ENCODE assay signal across 1 cellular context in genomic region chr12:42238240-42239140, GRCh38.
A peak's percentile ranks its signal among the peaks of the same experiment; 100 is the strongest.
TF ChIP-seq lines count a peak whose summit lies in the region.

Gene YAF2 (minus strand): TSS chr12:42238248. CDS start chr12:42238180, 68 bp downstream.

TF ChIP-seq in K562, 482 proteins besides CTCF, POLR2A, EP300 and RAD21 (continued from another document and continues in another):
- TF ChIP-seq ZNF407 (IDR thresholded peaks at IDR 0.05; ENCODE audit: low read depth) = no peak
- no peak for TF ChIP-seq SRSF7 (optimal IDR thresholded peaks at IDR 0.05; ENCODE audit: low read depth, low read length)
- TF ChIP-seq ZNF436 (CRISPR knock-in tag; IDR thresholded peaks at IDR 0.05) = no peak
- no peak for TF ChIP-seq COPS2 (conservative IDR thresholded peaks at IDR 0.05)
- TF ChIP-seq FOXA1 (IDR thresholded peaks at IDR 0.05; ENCODE audit: borderline replicate concordance) = no peak
- no peak for TF ChIP-seq ZNF431 (CRISPR knock-in tag; IDR thresholded peaks at IDR 0.05)
- no peak for TF ChIP-seq PPARD (CRISPR knock-in tag; IDR thresholded peaks at IDR 0.05)
- TF ChIP-seq ZNF197 (CRISPR knock-in tag; IDR thresholded peaks at IDR 0.05; ENCODE audit: low read depth) = no peak
- no peak for TF ChIP-seq CHD1 (IDR thresholded peaks at IDR 0.05; ENCODE audit: low read length)
- no peak for TF ChIP-seq BACH1 (tag; IDR thresholded peaks at IDR 0.05)
- no peak for TF ChIP-seq KLF10 (CRISPR knock-in tag; IDR thresholded peaks at IDR 0.05)
- no peak for TF ChIP-seq MLX (CRISPR knock-in tag; conservative IDR thresholded peaks at IDR 0.05)
- TF ChIP-seq DACH1 (IDR thresholded peaks at IDR 0.05; ENCODE audit: partially characterized antibody) = peak; percentile 23
- TF ChIP-seq BRF2 (IDR thresholded peaks at IDR 0.05; ENCODE audit: borderline replicate concordance, insufficient read depth, insufficient read length) = no peak
- no peak for TF ChIP-seq MECOM (CRISPR knock-in tag; IDR thresholded peaks at IDR 0.05)
- no peak for TF ChIP-seq SMARCA5 (IDR thresholded peaks at IDR 0.05)
- peak; percentile 11 for TF ChIP-seq TBP (optimal IDR thresholded peaks at IDR 0.05; ENCODE audit: low read depth, low read length)
- no peak for TF ChIP-seq RBM39 (optimal IDR thresholded peaks at IDR 0.05; ENCODE audit: low read depth, low read length)
- no peak for TF ChIP-seq CBX2 (IDR thresholded peaks at IDR 0.05; ENCODE audit: insufficient read depth, low read length, poor library complexity, severe bottlenecking)
- TF ChIP-seq CREB3L1 (IDR thresholded peaks at IDR 0.05; ENCODE audit: borderline replicate concordance, low read depth) = no peak
- TF ChIP-seq TBL1XR1 (IDR thresholded peaks at IDR 0.05; ENCODE audit: low read length in 2 of 2) = no peak
- no peak for TF ChIP-seq ZNF174 (CRISPR knock-in tag; IDR thresholded peaks at IDR 0.05)
- no peak for TF ChIP-seq KHSRP (IDR thresholded peaks at IDR 0.05)
- TF ChIP-seq RERE (CRISPR knock-in tag; IDR thresholded peaks at IDR 0.05; ENCODE audit: borderline replicate concordance) = no peak
- TF ChIP-seq FOXP4 (CRISPR knock-in tag; IDR thresholded peaks at IDR 0.05; ENCODE audit: borderline replicate concordance) = no peak
- TF ChIP-seq RBM22 (IDR thresholded peaks at IDR 0.05; ENCODE audit: low read depth, low read length, poor library complexity, severe bottlenecking) = no peak
- no peak for TF ChIP-seq GATAD2B (IDR thresholded peaks at IDR 0.05; ENCODE audit: borderline replicate concordance)
- no peak for TF ChIP-seq MEF2D (tag; conservative IDR thresholded peaks at IDR 0.05; ENCODE audit: low read depth)
- no peak for TF ChIP-seq MEF2A (IDR thresholded peaks at IDR 0.05; ENCODE audit: control insufficient read depth, low read depth, low read length)
- peak; percentile 66 for TF ChIP-seq EGR1 (conservative IDR thresholded peaks at IDR 0.05)
- TF ChIP-seq CGGBP1 (CRISPR knock-in tag; IDR thresholded peaks at IDR 0.05) = no peak
- TF ChIP-seq MAZ (CRISPR knock-in tag; conservative IDR thresholded peaks at IDR 0.05 in 1 of 2, IDR thresholded peaks at IDR 0.05 in 1 of 2) = 0 out of 4 replicates have a peak, but pooled peaks of 1 of the 2 experiments have one; percentile 9
- TF ChIP-seq NEUROD1 (IDR thresholded peaks at IDR 0.05; ENCODE audit: borderline replicate concordance, low read depth, low read length, partially characterized antibody) = no peak
- TF ChIP-seq ILK (tag; IDR thresholded peaks at IDR 0.05; ENCODE audit: borderline replicate concordance, low read depth) = no peak
- no peak for TF ChIP-seq FOXK1 (CRISPR knock-in tag; IDR thresholded peaks at IDR 0.05; ENCODE audit: borderline replicate concordance)
- TF ChIP-seq PTRF (tag; IDR thresholded peaks at IDR 0.05) = no peak
- TF ChIP-seq TEAD2 (tag; IDR thresholded peaks at IDR 0.05) = no peak
- no peak for TF ChIP-seq PRPF4 (IDR thresholded peaks at IDR 0.05; ENCODE audit: insufficient read depth, low read depth, low read length, poor library complexity, severe bottlenecking)
- TF ChIP-seq ZC3H11A (IDR thresholded peaks at IDR 0.05; ENCODE audit: low read depth, low read length) = no peak
- TF ChIP-seq ZNF449 (CRISPR knock-in tag; IDR thresholded peaks at IDR 0.05) = no peak
- TF ChIP-seq BRD9 (IDR thresholded peaks at IDR 0.05; ENCODE audit: low read depth, partially characterized antibody) = no peak
